In the genomic region with DNA sequence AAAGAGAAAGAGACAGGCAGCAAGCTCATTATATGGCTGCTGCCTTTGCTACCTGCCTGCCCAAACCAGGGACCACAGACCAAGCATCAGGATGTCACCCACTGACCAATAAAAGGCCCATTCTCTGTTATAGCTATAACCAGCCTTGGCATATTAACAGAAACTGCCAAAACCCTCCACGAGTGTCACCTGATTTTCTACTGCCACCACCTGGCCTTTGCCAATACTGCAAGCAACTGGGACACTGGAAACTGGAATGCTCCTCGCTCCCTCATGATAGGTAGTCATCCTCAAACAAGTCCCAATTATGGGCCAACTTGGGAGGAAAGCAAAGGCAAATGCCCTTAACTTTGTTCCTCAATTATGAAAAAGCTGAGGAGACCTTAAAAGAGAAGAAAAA, we compare ENCODE assay signal across 8 cellular contexts.
DNase-seq lines count a peak whose midpoint lies in the region; ATAC-seq and TF ChIP-seq lines count a peak whose summit lies in the region.

No MANE protein-coding gene starts in this region.

- no peak for TF ChIP-seq POLR2A in spleen (IDR thresholded peaks at IDR 0.05)

- H3K4me1 ChIP-seq in spleen = no peaks in the 10 kb centered on the region

- no peaks in the 10 kb centered on the region for H3K27me3 ChIP-seq in spleen (replicated peaks in 1 of 7)

- no peak overlapping the region for H3K4me3 ChIP-seq in epithelial cell of esophagus (ENCODE audit: low read length)
- H3K4me3 ChIP-seq in spleen = no peak overlapping the region

- ATAC-seq in GM18858 (IDR thresholded peaks at IDR 0.05; ENCODE audit: unreplicated experiment) = peak; percentile 63
- no peak for ATAC-seq in HG03135 (IDR thresholded peaks at IDR 0.05; ENCODE audit: unreplicated experiment)

- no peak overlapping the region for H3K27ac ChIP-seq in spleen

- peak; percentile 5 for DNase-seq in ACHN
- DNase-seq in NAMALWA (ENCODE audit: low spot score) = peak; percentile 45
- DNase-seq in epithelial cell of esophagus (ENCODE audit: low read depth) = peak; percentile 41
- DNase-seq in spleen = no peak
- DNase-seq in effector CD4-positive, alpha-beta T cell = no peak
- no peak for DNase-seq in NCI-H1417 treated with DMSO at 0.1 percent for 48 hours (lab: John Stamatoyannopoulos, UW)

- WGBS in spleen, 5 donors = 30 to 50% (median 34%) methylated on average over 2 of the region's 2 CpGs

- TF ChIP-seq CTCF in epithelial cell of esophagus (IDR thresholded peaks at IDR 0.05; ENCODE audit: insufficient read depth, low read depth, low read length, missing control alignments) (peak; percentile 60), spleen (IDR thresholded peaks at IDR 0.05 in 8 of 11, conservative IDR thresholded peaks at IDR 0.05 in 3 of 11) (peak in 8 of 11 experiments; percentile 33 to 55 (median 46))

- intact Hi-C loops in spleen (cut with DNase I; ENCODE audit: low total_unique reads) = no loop called here

- in situ Hi-C loops in ACHN (cut with HindIII; ENCODE audit: low pct_ligation_motif_present, low pct_unique_long_range_greater_than_20kb, low sequenced_read_pairs) = no loop called here

- H3K36me3 ChIP-seq in spleen = no peaks in the 10 kb centered on the region

- no peaks in the 10 kb centered on the region for H3K9me3 ChIP-seq in spleen

Comparison
In these comparisons a context has a peak if more than half of its experiments do, and no peak if none do; other contexts are left out.
1. DNase-seq: peak in ACHN (single experiment), NAMALWA (single experiment) and epithelial cell of esophagus (single experiment); none in spleen (single experiment), effector CD4-positive, alpha-beta T cell (single experiment) and NCI-H1417 treated with DMSO at 0.1 percent for 48 hours (single experiment).